Comparison of ENCODE assay signal across 1 cellular context in genomic region chr3:189236352-189236751, GRCh38.
A peak's percentile ranks its signal among the peaks of the same experiment; 100 is the strongest.
TF ChIP-seq lines count a peak whose summit lies in the region.

No MANE protein-coding gene starts in this region.

TF ChIP-seq in GM12878, 131 proteins besides CTCF, POLR2A, EP300 and RAD21 (continued from another document):
- peak; percentile 65; the same call in 1 of the 2 replicates for TF ChIP-seq ATF2 (IDR thresholded peaks at IDR 0.05; ENCODE audit: low read length)
- TF ChIP-seq CBX5 (IDR thresholded peaks at IDR 0.05; ENCODE audit: low read depth), result peak; percentile 61; the same call in 1 of the 2 replicates
- peak; percentile 25 for TF ChIP-seq BCL3 (IDR thresholded peaks at IDR 0.05; ENCODE audit: borderline replicate concordance, insufficient read depth, low read depth, low read length, poor library complexity, severe bottlenecking)
- no peak for TF ChIP-seq ZBTB33 (IDR thresholded peaks at IDR 0.05)
- TF ChIP-seq HDGF (IDR thresholded peaks at IDR 0.05), result no peak
- TF ChIP-seq CREB1 (IDR thresholded peaks at IDR 0.05; ENCODE audit: low read depth), result no peak
